ENCODE assay signal across 1 cellular context in genomic region chr17:73478768-73479424, GRCh38.
TF ChIP-seq lines count a peak whose summit lies in the region.

No MANE protein-coding gene starts in this region.

TF ChIP-seq in HCT116, 20 proteins besides CTCF, POLR2A, EP300 and RAD21 (continued from another document):
- TF ChIP-seq REST (IDR thresholded peaks at IDR 0.05; ENCODE audit: low read depth), result no peak
- no peak for TF ChIP-seq SRF (IDR thresholded peaks at IDR 0.05; ENCODE audit: low read depth)
- TF ChIP-seq FOSL1 (IDR thresholded peaks at IDR 0.05; ENCODE audit: low read depth), result no peak
- TF ChIP-seq SP1 (IDR thresholded peaks at IDR 0.05; ENCODE audit: low read depth), result no peak
